ENCODE assay signal across 8 cellular contexts in genomic region chr9:38423939-38424843, GRCh38. TPM values are rescaled to one million over a fixed set of nuclear protein-coding genes. Genes with fewer than 3 reads are reported as not detected.
A peak's percentile ranks its signal among the peaks of the same experiment; 100 is the strongest.
DNase-seq lines count a peak whose midpoint lies in the region; ATAC-seq and TF ChIP-seq lines count a peak whose summit lies in the region.

TSS of gene IGFBPL1 (minus strand) at chr9:38424454. CDS start at chr9:38424424, 30 bp downstream.

- H3K4me1 ChIP-seq in endodermal cell (ENCODE audit: control insufficient read depth, insufficient read depth, low read length): peaks cover 15% of the 10 kb centered on the region

- H3K4me3 ChIP-seq in AG04450 (ENCODE audit: low read depth, low read length) (peak within 1 kb of the TSS; percentile 41; the same call in 1 of the 2 replicates), endodermal cell (ENCODE audit: low read length) (peak within 1 kb of the TSS; percentile 78)

- H3K4me3 Mint-ChIP-seq in endodermal cell: peak within 1 kb of the TSS; percentile 53

- 3 to 6% methylated on average over 13 to 117 of the region's 118 CpGs for WGBS in endodermal cell (ENCODE audit: insufficient coverage in 1 of 2, insufficient read length in 1 of 2), 2 experiments

- peaks cover 33% of the 10 kb centered on the region for H3K27me3 Mint-ChIP-seq in endodermal cell (ENCODE audit: insufficient read depth)

- peak within 1 kb of the TSS; percentile 30 for H3K9ac ChIP-seq in endodermal cell (ENCODE audit: extremely low read depth, low read length, poor library complexity, severe bottlenecking)

- no peak within 1 kb of the TSS for H3K27ac ChIP-seq in AG04450 (ENCODE audit: low read depth, low read length)
- H3K27ac ChIP-seq in endodermal cell (ENCODE audit: low read depth, low read length): no peak within 1 kb of the TSS

- H3K27me3 ChIP-seq in AG04450 (ENCODE audit: control insufficient read depth, insufficient read depth, low read length) (peaks cover 67% of the 10 kb centered on the region), endodermal cell (ENCODE audit: control insufficient read depth, insufficient read depth, low read length, poor library complexity, severe bottlenecking) (peaks cover 23% of the 10 kb centered on the region)

- DNase-seq in AG04450 (ENCODE audit: low read depth, low spot score) (no peak), NCI-H510A (lab: John Stamatoyannopoulos, UW) (peak; percentile 38), endodermal cell (peak; percentile 83), myocyte (ENCODE audit: low read depth) (no peak), mucosa of gallbladder (ENCODE audit: low spot score) (no peak), midbrain (lab: John Stamatoyannopoulos, UW) (no peak)
- no peak for DNase-seq in activated CD4-positive, CD25-positive, alpha-beta regulatory T cell (lab: John Stamatoyannopoulos, UW)

- CTCF ChIA-PET in AG04450 (lab: Charles Lee): no interaction called here

- no peaks in the 10 kb centered on the region for H3K9me3 Mint-ChIP-seq in endodermal cell

- no peak within 1 kb of the TSS for H3K27ac Mint-ChIP-seq in endodermal cell

- H3K36me3 Mint-ChIP-seq in endodermal cell (ENCODE audit: low read depth): no peaks in the 10 kb centered on the region

- peaks cover 49% of the 10 kb centered on the region for H3K4me1 Mint-ChIP-seq in endodermal cell

- POLR2A ChIA-PET in AG04450 (lab: Yijun Ruan, JAX): no interaction called here

- ATAC-seq in GM18868 (IDR thresholded peaks at IDR 0.05; ENCODE audit: unreplicated experiment): peak; percentile 58

- TF ChIP-seq CTCF in AG04450 (IDR thresholded peaks at IDR 0.05; ENCODE audit: low read depth, low read length) (no peak), endodermal cell (conservative IDR thresholded peaks at IDR 0.05) (no peak)

- H3K36me3 ChIP-seq in endodermal cell (ENCODE audit: control insufficient read depth, insufficient read depth, low read length): no peaks in the 10 kb centered on the region

- H3K9me3 ChIP-seq in AG04450 (ENCODE audit: control insufficient read depth, insufficient read depth, low read length) (no peaks in the 10 kb centered on the region), endodermal cell (ENCODE audit: control insufficient read depth, low read length) (no peaks in the 10 kb centered on the region)

RNA-seq across cellular contexts. Expression of gene IGFBPL1, which starts in this region (rescaled TPM):
- polyA plus RNA-seq in AG04450 (2011; rRNA removed): 0.07 TPM in 1 of 2 replicates, not detected in the other
- polyA minus RNA-seq in AG04450 (2011; rRNA and poly(A)+ RNA removed): not detected in 2 replicates
- 10 to 100 TPM; 40.5 to 90.3 TPM for total RNA-seq in endodermal cell
- 113 TPM for polyA plus RNA-seq in endodermal cell (2013, experiment 1 of 2)
- polyA plus RNA-seq in endodermal cell (2013, experiment 2 of 2): 112 TPM
- 22.9 and 37.9 TPM in 2 replicates for total RNA-seq in myocyte
- polyA plus RNA-seq in myocyte (2012): 9.2 TPM
- 6.3 TPM for total RNA-seq in mucosa of gallbladder

Comparison
In these comparisons a context has a peak if more than half of its experiments do, and no peak if none do; other contexts are left out.
1. DNase-seq: peak in NCI-H510A (single experiment) and endodermal cell (single experiment); none in AG04450 (single experiment), myocyte (single experiment), mucosa of gallbladder (single experiment), midbrain (single experiment) and activated CD4-positive, CD25-positive, alpha-beta regulatory T cell (0 of 4).